In genomic region chrX:50470103-50471031, GRCh38 we compare ENCODE assay signal across 12 cellular contexts. TPM values are rescaled to one million over a fixed set of nuclear protein-coding genes. Genes with fewer than 3 reads are reported as not detected.
DNase-seq lines count a peak whose midpoint lies in the region; ATAC-seq and TF ChIP-seq lines count a peak whose summit lies in the region.
"Had no signal": no experiment of that assay in that cellular context is flagged by ENCODE, and none has a peak within 500 bp of the region (broad histone marks: within the 10 kb centered on the region; RNA-seq: fewer than 3 reads in every experiment).

Gene DGKK, minus strand, starts transcription at chrX:50470825. Its CDS starts 147 bp downstream, at chrX:50470678.

- H3K36me3 ChIP-seq in GM23338 (ENCODE audit: insufficient read depth): no peaks in the 10 kb centered on the region
- H3K36me3 ChIP-seq: prostate gland had no signal

- H3K9me3 Mint-ChIP-seq in GM23338: no peaks in the 10 kb centered on the region
- H3K9me3 Mint-ChIP-seq in stimulated activated memory B cell treated with anti-CD40 and anti-IgM and Interleukin-4, amounts not matched to agents 10 μg/mL and 1 μg/mL and 100 μg/mL, for 72 hours: no peaks in the 10 kb centered on the region
- H3K9me3 Mint-ChIP-seq: effector memory CD8-positive, alpha-beta T cell had no signal

- H3K4me1 Mint-ChIP-seq in GM23338: peaks cover 38% of the 10 kb centered on the region
- no peaks in the 10 kb centered on the region for H3K4me1 Mint-ChIP-seq in stimulated activated memory B cell treated with anti-CD40 and anti-IgM and Interleukin-4, amounts not matched to agents 10 μg/mL and 1 μg/mL and 100 μg/mL, for 72 hours

- no peaks in the 10 kb centered on the region for H3K79me2 ChIP-seq in GM23338 (replicated peaks; ENCODE audit: insufficient read depth)

- peak within 1 kb of the TSS; percentile 74; the same call in 1 of the 2 replicates for H2AFZ ChIP-seq in GM23338

- no peak within 1 kb of the TSS for H3K27ac Mint-ChIP-seq in GM23338
- no peak within 1 kb of the TSS for H3K27ac Mint-ChIP-seq in stimulated activated memory B cell treated with anti-CD40 and anti-IgM and Interleukin-4, amounts not matched to agents 10 μg/mL and 1 μg/mL and 100 μg/mL, for 72 hours
- H3K27ac Mint-ChIP-seq: effector memory CD8-positive, alpha-beta T cell had no signal

- no peaks in the 10 kb centered on the region for H4K20me1 ChIP-seq in GM23338 (replicated peaks; ENCODE audit: insufficient read depth)

- peak; percentile 84 for ATAC-seq in GM23338
- peak; percentile 18 for ATAC-seq in omental fat pad (ENCODE audit: low FRiP score)
- ATAC-seq in stimulated activated memory B cell treated with anti-CD40 and anti-IgM and Interleukin-4, amounts not matched to agents 10 μg/mL and 1 μg/mL and 100 μg/mL, for 72 hours: no peak
- ATAC-seq in GM21526 (IDR thresholded peaks at IDR 0.05; ENCODE audit: low FRiP score, unreplicated experiment): no peak
- ATAC-seq in GM21367 (IDR thresholded peaks at IDR 0.05; ENCODE audit: unreplicated experiment): no peak
- ATAC-seq: effector memory CD8-positive, alpha-beta T cell had no signal

- in situ Hi-C loops in KBM-7 (cut with MboI; ENCODE audit: low pct_unique_long_range_greater_than_20kb, low sequenced_read_pairs): no loop called here

- H3K36me3 Mint-ChIP-seq in GM23338 (ENCODE audit: low read depth): no peaks in the 10 kb centered on the region; the same call in 2 of the 3 replicates
- no peaks in the 10 kb centered on the region for H3K36me3 Mint-ChIP-seq in stimulated activated memory B cell treated with anti-CD40 and anti-IgM and Interleukin-4, amounts not matched to agents 10 μg/mL and 1 μg/mL and 100 μg/mL, for 72 hours

- peak within 1 kb of the TSS; percentile 63 for H3K4me3 ChIP-seq in GM23338
- H3K4me3 ChIP-seq: prostate gland had no signal

- no peaks in the 10 kb centered on the region for H3K9me2 ChIP-seq in GM23338 (ENCODE audit: insufficient read depth)

- no peak within 1 kb of the TSS for H3K27ac ChIP-seq in GM23338 (ENCODE audit: low read depth)
- H3K27ac ChIP-seq: prostate gland, RWPE1 had no signal

- H3K4me1 ChIP-seq in GM23338 (ENCODE audit: insufficient read depth): peaks cover 32% of the 10 kb centered on the region
- H3K4me1 ChIP-seq: prostate gland had no signal

- DNase-seq in GM23338 (ENCODE audit: low spot score) (peak; percentile 88), NCI-H2227 treated with DMSO at 0.1 percent for 48 hours (lab: John Stamatoyannopoulos, UW) (peak; percentile 35), iPS DF 19.7 (ENCODE audit: low read depth, low spot score) (peak; percentile 60), omental fat pad (ENCODE audit: low spot score) (no peak), KBM-7 (no peak)
- DNase-seq: activated gamma-delta T cell treated with Interleukin-2 at 50 U/mL for 16 hours; effector memory CD8-positive, alpha-beta T cell had no signal

- H3K27me3 Mint-ChIP-seq in GM23338 (ENCODE audit: insufficient read depth, low read depth, poor library complexity): peaks cover 41% of the 10 kb centered on the region
- H3K27me3 Mint-ChIP-seq in stimulated activated memory B cell treated with anti-CD40 and anti-IgM and Interleukin-4, amounts not matched to agents 10 μg/mL and 1 μg/mL and 100 μg/mL, for 72 hours: peaks cover 32% of the 10 kb centered on the region

- TF ChIP-seq CTCF in GM23338 (conservative IDR thresholded peaks at IDR 0.05; ENCODE audit: low read depth in 2 of 2): no peak
- no peak for TF ChIP-seq CTCF in omental fat pad (IDR thresholded peaks at IDR 0.05)

- H3K4me2 ChIP-seq in GM23338: peak within 1 kb of the TSS; percentile 86

- no peaks in the 10 kb centered on the region for H3F3A ChIP-seq in GM23338 (replicated peaks; ENCODE audit: low read depth)

- peak within 1 kb of the TSS; percentile 84 for H3K4me3 Mint-ChIP-seq in GM23338
- no peak within 1 kb of the TSS for H3K4me3 Mint-ChIP-seq in stimulated activated memory B cell treated with anti-CD40 and anti-IgM and Interleukin-4, amounts not matched to agents 10 μg/mL and 1 μg/mL and 100 μg/mL, for 72 hours

- peaks cover 63% of the 10 kb centered on the region for H3K27me3 ChIP-seq in GM23338 (ENCODE audit: insufficient read depth)

TF ChIP-seq in GM23338, 12 proteins besides CTCF, POLR2A, EP300 and RAD21 (continues in another document):
- TF ChIP-seq ZNF114 (CRISPR knock-in tag; IDR thresholded peaks at IDR 0.05) (no peak), ZNF331 (CRISPR knock-in tag; IDR thresholded peaks at IDR 0.05; ENCODE audit: low read depth) (no peak), EZH2phosphoT487 (IDR thresholded peaks at IDR 0.05; ENCODE audit: unreplicated experiment) (no peak), EZH2 (IDR thresholded peaks at IDR 0.05; ENCODE audit: low read depth, unreplicated experiment) (peak; percentile 26), JUNB (IDR thresholded peaks at IDR 0.05; ENCODE audit: unreplicated experiment) (no peak), ETS1 (IDR thresholded peaks at IDR 0.05) (no peak), CREB1 (CRISPR knock-in tag; IDR thresholded peaks at IDR 0.05; ENCODE audit: low read depth) (peak; percentile 74), NANOG (IDR thresholded peaks at IDR 0.05; ENCODE audit: borderline replicate concordance) (no peak), REST (IDR thresholded peaks at IDR 0.05; ENCODE audit: unreplicated experiment) (no peak)

RNA-seq across cellular contexts. Expression of gene DGKK, which starts in this region (rescaled TPM):
- 8.1 and 8.9 TPM in 2 replicates for total RNA-seq in GM23338 (2014; rRNA removed; shearing (Covaris generic))
- polyA plus RNA-seq in GM23338 (2016; fragmentation: Nextera tagmentation; extraction: Ambion mirVana): 2.1 TPM in 2 replicates
- total RNA-seq in omental fat pad: under 1 TPM in 1 of 4 donors, not detected in 3; 0.09 TPM

Comparison
In these comparisons a context has a peak if more than half of its experiments do, and no peak if none do; other contexts are left out.
1. Peak in ATAC-seq in omental fat pad; RNA of the gene not detected or under 1 TPM.
2. DNase-seq: peak in GM23338 (single experiment), NCI-H2227 treated with DMSO at 0.1 percent for 48 hours (single experiment) and iPS DF 19.7 (single experiment); none in omental fat pad (single experiment) and KBM-7 (single experiment).